In the genomic region with DNA sequence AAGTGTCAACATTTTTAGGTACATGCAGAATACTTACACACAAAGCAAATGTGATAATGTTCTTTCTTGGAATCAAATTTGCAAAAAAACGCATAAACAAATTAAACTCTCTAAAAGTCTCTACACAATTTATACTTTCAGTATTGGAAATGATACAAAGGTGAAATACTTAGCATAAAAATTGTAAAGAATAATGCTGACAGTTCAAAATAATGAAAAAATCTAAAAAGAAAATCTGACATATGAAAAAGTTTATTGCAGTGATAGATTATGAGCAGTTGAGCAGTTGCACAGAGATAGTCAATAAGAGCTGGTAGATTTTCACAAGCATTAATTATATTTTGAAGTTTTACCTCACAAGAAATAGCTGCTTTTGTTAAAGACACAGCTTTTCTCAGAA, we compare ENCODE assay signal across 32 cellular contexts.
DNase-seq lines count a peak whose midpoint lies in the region; ATAC-seq, FAIRE-seq and TF ChIP-seq lines count a peak whose summit lies in the region.
"Had no signal": no experiment of that assay in that cellular context is flagged by ENCODE, and none has a peak within 500 bp of the region (broad histone marks: within the 10 kb centered on the region; RNA-seq: fewer than 3 reads in every experiment).

No MANE protein-coding gene starts in this region.

- POLR2A ChIA-PET in HepG2 (lab: Yijun Ruan, JAX) (no interaction called here), A549 (lab: Yijun Ruan, JAX) (no interaction called here), IMR-90 (lab: Charles Lee; ENCODE audit: unreplicated experiment) (no interaction called here), K562 (lab: Yijun Ruan, JAX) (no interaction called here)

- H3K27me3 ChIP-seq in HepG2 (ENCODE audit: control insufficient read depth in 1 of 2, insufficient read depth in 2 of 2, low read length in 2 of 2): no peaks in the 10 kb centered on the region
- H3K27me3 ChIP-seq in right lobe of liver: no peaks in the 10 kb centered on the region
- no peaks in the 10 kb centered on the region for H3K27me3 ChIP-seq in IMR-90 (ENCODE audit: control insufficient read depth, insufficient read depth, low read length)
- H3K27me3 ChIP-seq in K562 (ENCODE audit: control insufficient read depth in 2 of 2, insufficient read depth in 2 of 2, low read length in 2 of 2): no peaks in the 10 kb centered on the region
- H3K27me3 ChIP-seq in right atrium auricular region: no peaks in the 10 kb centered on the region
- H3K27me3 ChIP-seq: BE2C; BLaER1; BLaER1 treated with 17β-estradiol and CSF1 and Interleukin-3, amounts not matched to agents 10 nM and 100 nM had no signal

- H2BK5ac ChIP-seq in IMR-90 (ENCODE audit: low read depth, low read length, poor library complexity, severe bottlenecking): no peak overlapping the region

- H3K9me1 ChIP-seq in IMR-90 (ENCODE audit: insufficient read depth, low read length) (no peaks in the 10 kb centered on the region), K562 (ENCODE audit: control insufficient read depth, insufficient read depth, low read length) (no peaks in the 10 kb centered on the region)

- intact Hi-C loops in HepG2 (cut with micrococcal nuclease; ENCODE audit: unreplicated experiment) (no loop called here), right lobe of liver (cut with DNase I) (no loop called here), IMR-90 (cut with micrococcal nuclease) (no loop called here), K562 (cut with micrococcal nuclease) (no loop called here)

- TF ChIP-seq EP300 in HepG2 (IDR thresholded peaks at IDR 0.05; ENCODE audit: low read depth in 2 of 2, low read length in 2 of 2) (no peak), HepG2 (CRISPR knock-in tag; IDR thresholded peaks at IDR 0.05; ENCODE audit: borderline replicate concordance) (no peak), A549 (IDR thresholded peaks at IDR 0.05) (no peak), K562 (IDR thresholded peaks at IDR 0.05; ENCODE audit: low read length) (no peak)

- H3K14ac ChIP-seq in IMR-90 (replicated peaks; ENCODE audit: low read depth, low read length): no peak overlapping the region

- H4K20me1 ChIP-seq in HepG2 (ENCODE audit: insufficient read depth, low read length): no peaks in the 10 kb centered on the region
- no peaks in the 10 kb centered on the region for H4K20me1 ChIP-seq in IMR-90 (ENCODE audit: insufficient read depth, low read length)
- H4K20me1 ChIP-seq in K562 (replicated peaks; ENCODE audit: control insufficient read depth, insufficient read depth, low read length): no peaks in the 10 kb centered on the region
- H4K20me1 ChIP-seq: BLaER1; BLaER1 treated with 17β-estradiol and CSF1 and Interleukin-3, amounts not matched to agents 10 nM and 100 nM had no signal

- H4K8ac ChIP-seq in IMR-90 (ENCODE audit: low read depth in 2 of 2, low read length in 2 of 2): no peak overlapping the region

- DNase-seq in HepG2 (ENCODE audit: low spot score): no peak
- DNase-seq in right lobe of liver: no peak
- no peak for DNase-seq in A549 (ENCODE audit: low read depth in 1 of 2, low spot score in 1 of 2)
- no peak for DNase-seq in IMR-90
- DNase-seq in K562 (ENCODE audit: extremely low read depth in 1 of 4, low spot score in 3 of 4): no peak
- DNase-seq in right atrium auricular region (ENCODE audit: low spot score): no peak
- DNase-seq in LoVo (ENCODE audit: low spot score): no peak
- DNase-seq: 8988T; ACHN; AML-193; BE2C; C1 segment of cervical spinal cord; Caco-2; Calu3; CD4-positive, alpha-beta memory T cell; CD4-positive, alpha-beta T cell; CD4-positive, CD25-positive, alpha-beta regulatory T cell; CD8-positive, alpha-beta memory T cell; CD8-positive, alpha-beta T cell; COR-L47; DMS 273 treated with DMSO at 0.1 percent for 48 hours; DMS153; DMS53; DMS79; DMS79 treated with DMSO at 0.1 percent for 48 hours; DND-41; EL had no signal

- dilution Hi-C loops in IMR-90 (cut with HindIII; ENCODE audit: low sequenced_read_pairs, unreplicated experiment): no loop called here

- WGBS in HepG2 (ENCODE audit: low lambda C conversion rate): 0% methylated on average over 1 of the region's 1 CpG
- WGBS in right lobe of liver (ENCODE audit: insufficient coverage, low coverage, low lambda C conversion rate, missing lambda C conversion rate): 60% methylated on average over 1 of the region's 1 CpG
- 18% methylated on average over 1 of the region's 1 CpG for WGBS in A549 (ENCODE audit: missing lambda C conversion rate)
- no CpG with 5 or more reads among the region's 1 CpG for WGBS in IMR-90 (ENCODE audit: extremely low coverage in 2 of 2, insufficient read length in 1 of 2), 2 experiments
- 0% methylated on average over 1 of the region's 1 CpG for WGBS in K562 (ENCODE audit: insufficient coverage, low coverage, missing lambda C conversion rate)

- H3K4me1 ChIP-seq in HepG2 (ENCODE audit: insufficient read depth, low read length): no peaks in the 10 kb centered on the region
- no peaks in the 10 kb centered on the region for H3K4me1 ChIP-seq in right lobe of liver
- no peaks in the 10 kb centered on the region for H3K4me1 ChIP-seq in A549
- no peaks in the 10 kb centered on the region for H3K4me1 ChIP-seq in IMR-90 (ENCODE audit: control insufficient read depth, insufficient read depth, low read length)
- no peaks in the 10 kb centered on the region for H3K4me1 ChIP-seq in K562 (replicated peaks in 1 of 2; ENCODE audit: control insufficient read depth in 2 of 2, insufficient read depth in 2 of 2, low read length in 2 of 2)
- H3K4me1 ChIP-seq in right atrium auricular region: no peaks in the 10 kb centered on the region
- H3K4me1 ChIP-seq: BE2C; BLaER1; BLaER1 treated with 17β-estradiol and CSF1 and Interleukin-3, amounts not matched to agents 10 nM and 100 nM; Caco-2 had no signal

- BruUV-seq in HepG2 (replicated peaks; lab: Mats Ljungman, UMichigan) (no TSS peak), IMR-90 (replicated peaks; lab: Mats Ljungman, UMichigan) (no TSS peak), K562 (replicated peaks; lab: Mats Ljungman, UMichigan) (no TSS peak)

- no peak for TF ChIP-seq RAD21 in HepG2 (CRISPR knock-in tag; IDR thresholded peaks at IDR 0.05)
- TF ChIP-seq RAD21 in A549 (conservative IDR thresholded peaks at IDR 0.05 in 1 of 2, IDR thresholded peaks at IDR 0.05 in 1 of 2): no peak
- no peak for TF ChIP-seq RAD21 in IMR-90 (IDR thresholded peaks at IDR 0.05; ENCODE audit: low read length)
- TF ChIP-seq RAD21 in K562 (CRISPR knock-in tag; conservative IDR thresholded peaks at IDR 0.05 in 1 of 2, IDR thresholded peaks at IDR 0.05 in 1 of 2): no peak

- TF ChIP-seq CTCF in HepG2 (CRISPR knock-in tag; IDR thresholded peaks at IDR 0.05) (no peak), right lobe of liver (IDR thresholded peaks at IDR 0.05) (no peak), A549 (IDR thresholded peaks at IDR 0.05) (no peak), IMR-90 (conservative IDR thresholded peaks at IDR 0.05; ENCODE audit: low read depth, low read length) (no peak), K562 (IDR thresholded peaks at IDR 0.05 in 2 of 3, conservative IDR thresholded peaks at IDR 0.05 in 1 of 3; ENCODE audit: insufficient read depth in 2 of 3, low read depth in 1 of 3, low read length in 3 of 3) (no peak), right atrium auricular region (IDR thresholded peaks at IDR 0.05) (no peak)

- no peak overlapping the region for H4K91ac ChIP-seq in IMR-90 (ENCODE audit: insufficient read depth, low read depth, low read length)

- no peak overlapping the region for H2BK15ac ChIP-seq in IMR-90 (ENCODE audit: low read depth, low read length)

- no peak overlapping the region for H3K27ac ChIP-seq in HepG2 (ENCODE audit: extremely low read length, insufficient read depth, low read length)
- no peak overlapping the region for H3K27ac ChIP-seq in right lobe of liver
- H3K27ac ChIP-seq in A549: no peak overlapping the region
- no peak overlapping the region for H3K27ac ChIP-seq in IMR-90 (ENCODE audit: insufficient read depth, low read length)
- H3K27ac ChIP-seq in K562 (ENCODE audit: extremely low read depth, low read depth, low read length): no peak overlapping the region
- H3K27ac ChIP-seq in right atrium auricular region: no peak overlapping the region
- H3K27ac ChIP-seq: 22Rv1; BLaER1; BLaER1 treated with 17β-estradiol and CSF1 and Interleukin-3, amounts not matched to agents 10 nM and 100 nM; C4-2B had no signal

- H3K9me3 ChIP-seq in HepG2 (ENCODE audit: low read length): peaks cover 46% of the 10 kb centered on the region
- no peaks in the 10 kb centered on the region for H3K9me3 ChIP-seq in right lobe of liver
- no peaks in the 10 kb centered on the region for H3K9me3 ChIP-seq in A549
- peaks cover 7% of the 10 kb centered on the region for H3K9me3 ChIP-seq in IMR-90 (ENCODE audit: control insufficient read depth, insufficient read depth, low read length)
- no peaks in the 10 kb centered on the region; the same call in 1 of the 2 replicates for H3K9me3 ChIP-seq in K562 (replicated peaks; ENCODE audit: control insufficient read depth, insufficient read depth, low read depth, low read length)
- H3K9me3 ChIP-seq in right atrium auricular region: peaks cover 7 to 20% of the 10 kb centered on the region in 2 donors

- H4K5ac ChIP-seq in IMR-90 (ENCODE audit: low read depth, low read length): no peak overlapping the region

- H3K36me3 ChIP-seq in HepG2 (replicated peaks in 1 of 2; ENCODE audit: control insufficient read depth in 1 of 2, insufficient read depth in 2 of 2, low read length in 2 of 2): no peaks in the 10 kb centered on the region
- no peaks in the 10 kb centered on the region for H3K36me3 ChIP-seq in right lobe of liver
- no peaks in the 10 kb centered on the region for H3K36me3 ChIP-seq in IMR-90 (ENCODE audit: control insufficient read depth, insufficient read depth, low read length)
- H3K36me3 ChIP-seq in K562 (ENCODE audit: control insufficient read depth, insufficient read depth, low read length): no peaks in the 10 kb centered on the region
- no peaks in the 10 kb centered on the region for H3K36me3 ChIP-seq in right atrium auricular region
- H3K36me3 ChIP-seq: BE2C; BLaER1 treated with 17β-estradiol and CSF1 and Interleukin-3, amounts not matched to agents 10 nM and 100 nM had no signal

- H3K4ac ChIP-seq in IMR-90 (ENCODE audit: low read depth, low read length): no peak overlapping the region

- no peak overlapping the region for H2AK5ac ChIP-seq in IMR-90 (ENCODE audit: low read depth, low read length)

- in situ Hi-C loops in HepG2 (cut with HindIII; ENCODE audit: extremely low pct_ligation_motif_present, low pct_unique_long_range_greater_than_20kb) (no loop called here), IMR-90 (cut with MboI; ENCODE audit: low sequenced_read_pairs) (no loop called here), K562 (cut with MboI) (no loop called here)

- no peak for ATAC-seq in HepG2
- no peak for ATAC-seq in right lobe of liver
- no peak for ATAC-seq in A549
- ATAC-seq in IMR-90 (ENCODE audit: low read depth): no peak
- no peak for ATAC-seq in K562
- ATAC-seq in HG03025 (IDR thresholded peaks at IDR 0.05; ENCODE audit: low FRiP score, unreplicated experiment): no peak
- ATAC-seq: CD8-positive, alpha-beta T cell had no signal

- no peak overlapping the region for H3K18ac ChIP-seq in IMR-90 (ENCODE audit: low read depth, low read length)

- no peak overlapping the region for H2BK20ac ChIP-seq in IMR-90 (ENCODE audit: low read depth, low read length)

- H3K79me2 ChIP-seq in HepG2 (ENCODE audit: insufficient read depth, low read length): no peaks in the 10 kb centered on the region
- no peaks in the 10 kb centered on the region for H3K79me2 ChIP-seq in K562 (ENCODE audit: control insufficient read depth, insufficient read depth, low read length)

- no peak overlapping the region for H2AFZ ChIP-seq in HepG2 (ENCODE audit: low read length)
- H2AFZ ChIP-seq in IMR-90 (replicated peaks; ENCODE audit: low read length, poor library complexity): no peak overlapping the region
- H2AFZ ChIP-seq in K562 (ENCODE audit: low read depth, low read length): no peak overlapping the region

- no peak overlapping the region for H3K23ac ChIP-seq in IMR-90 (ENCODE audit: low read depth, low read length)

- H2BK120ac ChIP-seq in IMR-90 (ENCODE audit: low read depth, low read length): no peak overlapping the region

- no peaks in the 10 kb centered on the region for H3K79me1 ChIP-seq in IMR-90 (ENCODE audit: low read depth in 1 of 2, low read length in 2 of 2)

- CTCF ChIA-PET in HepG2 (lab: Yijun Ruan, JAX; ENCODE audit: low intra/inter-chr PET ratio, low total read pairs): no interaction called here
- CTCF ChIA-PET in A549 (lab: Yijun Ruan, JAX): interaction anchor here (0.6 kb wide), 2 partner anchors 399 to 703 kb away, joined by 3 read pairs; no protein-coding TSS in a partner anchor
- CTCF ChIA-PET in IMR-90 (lab: Yijun Ruan, JAX): no interaction called here
- CTCF ChIA-PET in K562 (lab: Yijun Ruan, JAX; ENCODE audit: low intra/inter-chr PET ratio): no interaction called here

- no peak overlapping the region for H2AK9ac ChIP-seq in IMR-90 (replicated peaks; ENCODE audit: low read depth, low read length, poor library complexity)

- H3K9ac ChIP-seq in HepG2 (ENCODE audit: insufficient read depth, low read depth, low read length): no peak overlapping the region
- H3K9ac ChIP-seq in IMR-90 (ENCODE audit: low read depth, low read length): no peak overlapping the region
- H3K9ac ChIP-seq in K562 (ENCODE audit: insufficient read depth in 1 of 2, low read depth in 2 of 2, low read length in 2 of 2): no peak overlapping the region
- H3K9ac ChIP-seq: BLaER1; BLaER1 treated with 17β-estradiol and CSF1 and Interleukin-3, amounts not matched to agents 10 nM and 100 nM had no signal

- H3K4me3 ChIP-seq in HepG2 (replicated peaks in 1 of 3; ENCODE audit: insufficient read depth in 1 of 3, low read depth in 2 of 3, low read length in 3 of 3) (no peak overlapping the region), right lobe of liver (no peak overlapping the region), A549 (no peak overlapping the region), IMR-90 (ENCODE audit: insufficient read depth, low read depth, low read length) (no peak overlapping the region), K562 (no peak overlapping the region), right atrium auricular region (no peak overlapping the region)
- H3K4me3 ChIP-seq: BLaER1; BLaER1 treated with 17β-estradiol and CSF1 and Interleukin-3, amounts not matched to agents 10 nM and 100 nM had no signal

- TF ChIP-seq POLR2A in HepG2 (IDR thresholded peaks at IDR 0.05; ENCODE audit: insufficient read depth in 1 of 2, low read depth in 2 of 2, low read length in 2 of 2): no peak
- no peak for TF ChIP-seq POLR2A in right lobe of liver (IDR thresholded peaks at IDR 0.05)
- TF ChIP-seq POLR2A in A549 (IDR thresholded peaks at IDR 0.05; ENCODE audit: low read length): no peak
- TF ChIP-seq POLR2A in IMR-90 (IDR thresholded peaks at IDR 0.05; ENCODE audit: low read depth, low read length): no peak
- TF ChIP-seq POLR2A in K562 (conservative IDR thresholded peaks at IDR 0.05): no peak

- H3K4me2 ChIP-seq in HepG2 (ENCODE audit: low read depth, low read length): no peak overlapping the region
- no peak overlapping the region for H3K4me2 ChIP-seq in A549
- no peak overlapping the region for H3K4me2 ChIP-seq in IMR-90 (ENCODE audit: low read depth, low read length)
- H3K4me2 ChIP-seq in K562 (ENCODE audit: insufficient read depth, low read length): no peak overlapping the region
- H3K4me2 ChIP-seq: BLaER1; BLaER1 treated with 17β-estradiol and CSF1 and Interleukin-3, amounts not matched to agents 10 nM and 100 nM had no signal

- H3K56ac ChIP-seq in IMR-90 (ENCODE audit: extremely low read depth, insufficient read depth, low read length): no peak overlapping the region

- no peak for FAIRE-seq in HepG2 (lab: Jason Lieb, UNC)
- no peak for FAIRE-seq in A549 (lab: Jason Lieb, UNC)
- FAIRE-seq in K562 (lab: Jason Lieb, UNC): no peak
